In genomic region chr10:37775612-37776011, GRCh38 we compare ENCODE assay signal across 25 cellular contexts.
"Had no signal": no experiment of that assay in that cellular context is flagged by ENCODE, and none has a peak within 500 bp of the region (broad histone marks: within the 10 kb centered on the region; RNA-seq: fewer than 3 reads in every experiment).

No MANE protein-coding gene starts in this region.

- H3K4me3 ChIP-seq: colonic mucosa, coronary artery, dorsolateral prefrontal cortex, esophagus muscularis mucosa, esophagus squamous epithelium, gastrocnemius medialis, gastroesophageal sphincter, heart left ventricle, heart right ventricle had no signal

- H3K36me3 ChIP-seq: colonic mucosa, esophagus muscularis mucosa, esophagus squamous epithelium, gastrocnemius medialis, heart left ventricle, heart right ventricle had no signal

- ATAC-seq: effector memory CD8-positive, alpha-beta T cell; esophagus mucosa; foreskin keratinocyte; gastrocnemius medialis; gastroesophageal sphincter; heart left ventricle; heart right ventricle had no signal

- H3K4me1 Mint-ChIP-seq: endodermal cell had no signal

- H3K27ac ChIP-seq: colonic mucosa, coronary artery, dorsolateral prefrontal cortex, epithelial cell of prostate, esophagus muscularis mucosa, esophagus squamous epithelium, foreskin keratinocyte, gastrocnemius medialis, gastroesophageal sphincter, heart left ventricle, heart right ventricle had no signal

- DNase-seq: colonic mucosa; cortex of kidney; dermis blood vessel endothelial cell; dorsolateral prefrontal cortex; effector CD4-positive, alpha-beta T cell; effector CD8-positive, alpha-beta T cell; effector memory CD4-positive, alpha-beta T cell; effector memory CD8-positive, alpha-beta T cell; endodermal cell; erythroblast; esophagus squamous epithelium; foreskin fibroblast; foreskin keratinocyte; foreskin melanocyte; gastrocnemius medialis; glutamatergic neuron; head of caudate nucleus; heart left ventricle; heart right ventricle had no signal

- H3K27me3 Mint-ChIP-seq: dendritic cell treated with granulocyte-macrophage colony-stimulating factor and Interleukin-4, amounts not matched to agents 40 ng/mL and 50 ng/mL, for 4 days; effector memory CD8-positive, alpha-beta T cell had no signal

- H3K9me3 ChIP-seq: colonic mucosa had no signal

- H3K27ac Mint-ChIP-seq: dendritic cell treated with granulocyte-macrophage colony-stimulating factor and Interleukin-4, amounts not matched to agents 40 ng/mL and 50 ng/mL, for 4 days; effector memory CD8-positive, alpha-beta T cell; endodermal cell had no signal

- H3K4me3 Mint-ChIP-seq: dendritic cell treated with granulocyte-macrophage colony-stimulating factor and Interleukin-4, amounts not matched to agents 40 ng/mL and 50 ng/mL, for 4 days; effector memory CD8-positive, alpha-beta T cell; endodermal cell had no signal

- H3K4me1 ChIP-seq: colonic mucosa, esophagus muscularis mucosa, esophagus squamous epithelium, foreskin keratinocyte, gastrocnemius medialis, gastroesophageal sphincter, heart left ventricle, heart right ventricle had no signal

- H3K27me3 ChIP-seq: colonic mucosa, dorsolateral prefrontal cortex, esophagus muscularis mucosa, esophagus squamous epithelium, foreskin keratinocyte, gastrocnemius medialis, gastroesophageal sphincter, heart left ventricle, heart right ventricle had no signal
